ENCODE assay signal across 1 cellular context in the genomic region with DNA sequence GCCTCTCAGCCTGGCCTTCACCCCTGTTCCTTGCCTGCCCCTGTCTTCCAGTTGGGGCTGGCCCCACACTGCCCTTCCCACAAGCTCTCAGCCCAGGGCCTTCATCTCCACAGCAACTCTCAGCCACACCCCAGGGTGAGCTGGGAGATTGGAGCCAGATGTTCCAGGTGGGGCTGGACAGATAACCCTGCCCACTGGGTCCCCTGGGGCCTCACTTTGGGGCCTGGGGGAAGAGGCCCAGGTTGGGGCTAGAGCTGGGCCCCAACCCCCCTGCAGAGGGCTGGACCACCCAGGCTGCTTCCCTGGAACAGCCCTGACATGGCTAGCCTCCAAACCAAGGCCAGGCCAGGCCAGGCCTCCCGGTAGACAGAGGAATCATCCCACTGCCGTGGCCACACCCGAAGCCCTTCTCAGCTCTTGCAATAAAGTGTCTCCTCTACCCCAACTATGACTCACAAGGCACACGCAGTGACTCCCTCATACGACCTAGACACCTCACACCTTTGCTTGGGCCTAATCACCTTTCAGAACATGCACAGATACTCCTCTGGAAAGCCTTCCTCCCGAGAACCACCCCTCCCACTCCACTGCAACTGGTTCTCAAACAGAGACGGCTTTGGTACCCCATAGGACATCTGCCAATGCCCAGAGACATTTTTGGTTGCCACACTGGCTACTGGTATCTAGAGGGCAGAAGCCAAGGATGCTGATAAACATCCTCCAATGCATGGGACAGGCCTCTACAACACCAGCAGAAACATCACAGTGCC.
TF ChIP-seq lines count a peak whose summit lies in the region.

No MANE protein-coding gene starts in this region.

TF ChIP-seq in K562, 482 proteins besides CTCF, POLR2A, EP300 and RAD21 (continued from another document and continues in another):
- TF ChIP-seq, protein P1, sequence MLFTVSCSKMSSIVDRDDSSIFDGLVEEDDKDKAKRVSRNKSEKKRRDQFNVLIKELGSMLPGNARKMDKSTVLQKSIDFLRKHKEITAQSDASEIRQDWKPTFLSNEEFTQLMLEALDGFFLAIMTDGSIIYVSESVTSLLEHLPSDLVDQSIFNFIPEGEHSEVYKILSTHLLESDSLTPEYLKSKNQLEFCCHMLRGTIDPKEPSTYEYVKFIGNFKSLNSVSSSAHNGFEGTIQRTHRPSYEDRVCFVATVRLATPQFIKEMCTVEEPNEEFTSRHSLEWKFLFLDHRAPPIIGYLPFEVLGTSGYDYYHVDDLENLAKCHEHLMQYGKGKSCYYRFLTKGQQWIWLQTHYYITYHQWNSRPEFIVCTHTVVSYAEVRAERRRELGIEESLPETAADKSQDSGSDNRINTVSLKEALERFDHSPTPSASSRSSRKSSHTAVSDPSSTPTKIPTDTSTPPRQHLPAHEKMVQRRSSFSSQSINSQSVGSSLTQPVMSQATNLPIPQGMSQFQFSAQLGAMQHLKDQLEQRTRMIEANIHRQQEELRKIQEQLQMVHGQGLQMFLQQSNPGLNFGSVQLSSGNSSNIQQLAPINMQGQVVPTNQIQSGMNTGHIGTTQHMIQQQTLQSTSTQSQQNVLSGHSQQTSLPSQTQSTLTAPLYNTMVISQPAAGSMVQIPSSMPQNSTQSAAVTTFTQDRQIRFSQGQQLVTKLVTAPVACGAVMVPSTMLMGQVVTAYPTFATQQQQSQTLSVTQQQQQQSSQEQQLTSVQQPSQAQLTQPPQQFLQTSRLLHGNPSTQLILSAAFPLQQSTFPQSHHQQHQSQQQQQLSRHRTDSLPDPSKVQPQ (CRISPR knock-in tag; IDR thresholded peaks at IDR 0.05; ENCODE audit: borderline replicate concordance) = no peak
- TF ChIP-seq ZFPM2 (CRISPR knock-in tag; IDR thresholded peaks at IDR 0.05) (no peak), HNRNPH1 (optimal IDR thresholded peaks at IDR 0.05; ENCODE audit: low read depth, low read length) (no peak), SOX6 (IDR thresholded peaks at IDR 0.05) (peak; percentile 94), ARNT (IDR thresholded peaks at IDR 0.05) (peak in 1 of 2 experiments; percentile 43; a peak in 1 of 4 replicates), CBX8 (IDR thresholded peaks at IDR 0.05; ENCODE audit: borderline replicate concordance, extremely low read depth, low read depth, low read length, poor library complexity, severe bottlenecking) (no peak), ZBED1 (IDR thresholded peaks at IDR 0.05) (peak; percentile 78), SMAD2 (IDR thresholded peaks at IDR 0.05; ENCODE audit: low read depth, low read length) (no peak), FOXK1 (CRISPR knock-in tag; IDR thresholded peaks at IDR 0.05; ENCODE audit: borderline replicate concordance) (no peak), HDAC2 (IDR thresholded peaks at IDR 0.05) (peak; percentile 92), MECOM (CRISPR knock-in tag; IDR thresholded peaks at IDR 0.05) (peak; percentile 87), ZFP30 (CRISPR knock-in tag; IDR thresholded peaks at IDR 0.05; ENCODE audit: borderline replicate concordance) (no peak), NCOR1 (IDR thresholded peaks at IDR 0.05) (peak; percentile 97), RBFOX2 (IDR thresholded peaks at IDR 0.05; ENCODE audit: low read depth, low read length) (peak; percentile 59), ZNF551 (CRISPR knock-in tag; IDR thresholded peaks at IDR 0.05) (no peak), SAFB (IDR thresholded peaks at IDR 0.05; ENCODE audit: borderline replicate concordance, low read depth, low read length) (no peak), ELF1 (tag; IDR thresholded peaks at IDR 0.05) (no peak), ZNF197 (CRISPR knock-in tag; IDR thresholded peaks at IDR 0.05; ENCODE audit: low read depth) (peak; percentile 65; the same call in 1 of the 2 replicates), FIP1L1 (IDR thresholded peaks at IDR 0.05; ENCODE audit: low read depth, low read length, poor library complexity, severe bottlenecking) (no peak), ZNF311 (CRISPR knock-in tag; IDR thresholded peaks at IDR 0.05) (no peak), CREM (IDR thresholded peaks at IDR 0.05; ENCODE audit: low read depth) (peak; percentile 74), MEIS2 (IDR thresholded peaks at IDR 0.05; ENCODE audit: partially characterized antibody) (no peak), ATF1 (CRISPR knock-in tag; IDR thresholded peaks at IDR 0.05) (no peak), ATF1 (tag; IDR thresholded peaks at IDR 0.05) (peak; percentile 72), JUNB (CRISPR knock-in tag; conservative IDR thresholded peaks at IDR 0.05) (no peak), FOXP1 (CRISPR knock-in tag; IDR thresholded peaks at IDR 0.05) (no peak), MAFG (tag; conservative IDR thresholded peaks at IDR 0.05) (no peak), DPF2 (IDR thresholded peaks at IDR 0.05) (peak; percentile 94), ARHGAP35 (IDR thresholded peaks at IDR 0.05; ENCODE audit: partially characterized antibody) (no peak), RBM22 (IDR thresholded peaks at IDR 0.05; ENCODE audit: low read depth, low read length, poor library complexity, severe bottlenecking) (peak; percentile 77), GTF2A2 (tag; IDR thresholded peaks at IDR 0.05) (no peak), ZNF780A (CRISPR knock-in tag; IDR thresholded peaks at IDR 0.05) (no peak), DMBX1 (CRISPR knock-in tag; IDR thresholded peaks at IDR 0.05; ENCODE audit: borderline replicate concordance) (peak; percentile 56; the same call in 1 of the 2 replicates), MAFK (IDR thresholded peaks at IDR 0.05; ENCODE audit: low read length) (peak; percentile 28; the same call in 1 of the 2 replicates), RBM17 (IDR thresholded peaks at IDR 0.05; ENCODE audit: borderline replicate concordance, low read depth, low read length) (no peak), PHB (CRISPR knock-in tag; IDR thresholded peaks at IDR 0.05) (no peak), ETV6 (IDR thresholded peaks at IDR 0.05; ENCODE audit: borderline replicate concordance in 1 of 2, low read depth in 2 of 2, low read length in 1 of 2) (0 out of 4 replicates have a peak, but pooled peaks of 1 of the 2 experiments have one; percentile 60), ETV6 (CRISPR knock-in tag; IDR thresholded peaks at IDR 0.05; ENCODE audit: borderline replicate concordance) (no peak), IFI16 (CRISPR knock-in tag; IDR thresholded peaks at IDR 0.05) (no peak), ZBTB8A (IDR thresholded peaks at IDR 0.05; ENCODE audit: partially characterized antibody) (no peak), SRSF9 (IDR thresholded peaks at IDR 0.05; ENCODE audit: borderline replicate concordance, low read depth, low read length) (no peak), NELFE (IDR thresholded peaks at IDR 0.05; ENCODE audit: insufficient read depth, insufficient read length) (no peak), ASH1L (IDR thresholded peaks at IDR 0.05; ENCODE audit: borderline replicate concordance, low read depth, partially characterized antibody) (no peak), ZSCAN29 (IDR thresholded peaks at IDR 0.05) (no peak), BRF1 (IDR thresholded peaks at IDR 0.05; ENCODE audit: borderline replicate concordance, extremely low read depth, insufficient read length) (no peak)
- TF ChIP-seq, protein P2, sequence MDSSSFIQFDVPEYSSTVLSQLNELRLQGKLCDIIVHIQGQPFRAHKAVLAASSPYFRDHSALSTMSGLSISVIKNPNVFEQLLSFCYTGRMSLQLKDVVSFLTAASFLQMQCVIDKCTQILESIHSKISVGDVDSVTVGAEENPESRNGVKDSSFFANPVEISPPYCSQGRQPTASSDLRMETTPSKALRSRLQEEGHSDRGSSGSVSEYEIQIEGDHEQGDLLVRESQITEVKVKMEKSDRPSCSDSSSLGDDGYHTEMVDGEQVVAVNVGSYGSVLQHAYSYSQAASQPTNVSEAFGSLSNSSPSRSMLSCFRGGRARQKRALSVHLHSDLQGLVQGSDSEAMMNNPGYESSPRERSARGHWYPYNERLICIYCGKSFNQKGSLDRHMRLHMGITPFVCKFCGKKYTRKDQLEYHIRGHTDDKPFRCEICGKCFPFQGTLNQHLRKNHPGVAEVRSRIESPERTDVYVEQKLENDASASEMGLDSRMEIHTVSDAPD (CRISPR knock-in tag; IDR thresholded peaks at IDR 0.05) = 0 out of 2 replicates have a peak, but pooled peaks have one; percentile 59
- TF ChIP-seq, protein P3, sequence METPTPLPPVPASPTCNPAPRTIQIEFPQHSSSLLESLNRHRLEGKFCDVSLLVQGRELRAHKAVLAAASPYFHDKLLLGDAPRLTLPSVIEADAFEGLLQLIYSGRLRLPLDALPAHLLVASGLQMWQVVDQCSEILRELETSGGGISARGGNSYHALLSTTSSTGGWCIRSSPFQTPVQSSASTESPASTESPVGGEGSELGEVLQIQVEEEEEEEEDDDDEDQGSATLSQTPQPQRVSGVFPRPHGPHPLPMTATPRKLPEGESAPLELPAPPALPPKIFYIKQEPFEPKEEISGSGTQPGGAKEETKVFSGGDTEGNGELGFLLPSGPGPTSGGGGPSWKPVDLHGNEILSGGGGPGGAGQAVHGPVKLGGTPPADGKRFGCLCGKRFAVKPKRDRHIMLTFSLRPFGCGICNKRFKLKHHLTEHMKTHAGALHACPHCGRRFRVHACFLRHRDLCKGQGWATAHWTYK (CRISPR knock-in tag; IDR thresholded peaks at IDR 0.05) = no peak; the same call in 1 of the 2 replicates
- TF ChIP-seq, protein P4, sequence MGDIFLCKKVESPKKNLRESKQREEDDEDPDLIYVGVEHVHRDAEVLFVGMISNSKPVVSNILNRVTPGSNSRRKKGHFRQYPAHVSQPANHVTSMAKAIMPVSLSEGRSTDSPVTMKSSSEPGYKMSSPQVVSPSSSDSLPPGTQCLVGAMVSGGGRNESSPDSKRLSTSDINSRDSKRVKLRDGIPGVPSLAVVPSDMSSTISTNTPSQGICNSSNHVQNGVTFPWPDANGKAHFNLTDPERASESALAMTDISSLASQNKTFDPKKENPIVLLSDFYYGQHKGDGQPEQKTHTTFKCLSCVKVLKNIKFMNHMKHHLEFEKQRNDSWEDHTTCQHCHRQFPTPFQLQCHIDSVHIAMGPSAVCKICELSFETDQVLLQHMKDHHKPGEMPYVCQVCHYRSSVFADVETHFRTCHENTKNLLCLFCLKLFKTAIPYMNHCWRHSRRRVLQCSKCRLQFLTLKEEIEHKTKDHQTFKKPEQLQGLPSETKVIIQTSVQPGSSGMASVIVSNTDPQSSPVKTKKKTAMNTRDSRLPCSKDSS (IDR thresholded peaks at IDR 0.05; ENCODE audit: low read depth, partially characterized antibody) = no peak
- TF ChIP-seq, protein P5, sequence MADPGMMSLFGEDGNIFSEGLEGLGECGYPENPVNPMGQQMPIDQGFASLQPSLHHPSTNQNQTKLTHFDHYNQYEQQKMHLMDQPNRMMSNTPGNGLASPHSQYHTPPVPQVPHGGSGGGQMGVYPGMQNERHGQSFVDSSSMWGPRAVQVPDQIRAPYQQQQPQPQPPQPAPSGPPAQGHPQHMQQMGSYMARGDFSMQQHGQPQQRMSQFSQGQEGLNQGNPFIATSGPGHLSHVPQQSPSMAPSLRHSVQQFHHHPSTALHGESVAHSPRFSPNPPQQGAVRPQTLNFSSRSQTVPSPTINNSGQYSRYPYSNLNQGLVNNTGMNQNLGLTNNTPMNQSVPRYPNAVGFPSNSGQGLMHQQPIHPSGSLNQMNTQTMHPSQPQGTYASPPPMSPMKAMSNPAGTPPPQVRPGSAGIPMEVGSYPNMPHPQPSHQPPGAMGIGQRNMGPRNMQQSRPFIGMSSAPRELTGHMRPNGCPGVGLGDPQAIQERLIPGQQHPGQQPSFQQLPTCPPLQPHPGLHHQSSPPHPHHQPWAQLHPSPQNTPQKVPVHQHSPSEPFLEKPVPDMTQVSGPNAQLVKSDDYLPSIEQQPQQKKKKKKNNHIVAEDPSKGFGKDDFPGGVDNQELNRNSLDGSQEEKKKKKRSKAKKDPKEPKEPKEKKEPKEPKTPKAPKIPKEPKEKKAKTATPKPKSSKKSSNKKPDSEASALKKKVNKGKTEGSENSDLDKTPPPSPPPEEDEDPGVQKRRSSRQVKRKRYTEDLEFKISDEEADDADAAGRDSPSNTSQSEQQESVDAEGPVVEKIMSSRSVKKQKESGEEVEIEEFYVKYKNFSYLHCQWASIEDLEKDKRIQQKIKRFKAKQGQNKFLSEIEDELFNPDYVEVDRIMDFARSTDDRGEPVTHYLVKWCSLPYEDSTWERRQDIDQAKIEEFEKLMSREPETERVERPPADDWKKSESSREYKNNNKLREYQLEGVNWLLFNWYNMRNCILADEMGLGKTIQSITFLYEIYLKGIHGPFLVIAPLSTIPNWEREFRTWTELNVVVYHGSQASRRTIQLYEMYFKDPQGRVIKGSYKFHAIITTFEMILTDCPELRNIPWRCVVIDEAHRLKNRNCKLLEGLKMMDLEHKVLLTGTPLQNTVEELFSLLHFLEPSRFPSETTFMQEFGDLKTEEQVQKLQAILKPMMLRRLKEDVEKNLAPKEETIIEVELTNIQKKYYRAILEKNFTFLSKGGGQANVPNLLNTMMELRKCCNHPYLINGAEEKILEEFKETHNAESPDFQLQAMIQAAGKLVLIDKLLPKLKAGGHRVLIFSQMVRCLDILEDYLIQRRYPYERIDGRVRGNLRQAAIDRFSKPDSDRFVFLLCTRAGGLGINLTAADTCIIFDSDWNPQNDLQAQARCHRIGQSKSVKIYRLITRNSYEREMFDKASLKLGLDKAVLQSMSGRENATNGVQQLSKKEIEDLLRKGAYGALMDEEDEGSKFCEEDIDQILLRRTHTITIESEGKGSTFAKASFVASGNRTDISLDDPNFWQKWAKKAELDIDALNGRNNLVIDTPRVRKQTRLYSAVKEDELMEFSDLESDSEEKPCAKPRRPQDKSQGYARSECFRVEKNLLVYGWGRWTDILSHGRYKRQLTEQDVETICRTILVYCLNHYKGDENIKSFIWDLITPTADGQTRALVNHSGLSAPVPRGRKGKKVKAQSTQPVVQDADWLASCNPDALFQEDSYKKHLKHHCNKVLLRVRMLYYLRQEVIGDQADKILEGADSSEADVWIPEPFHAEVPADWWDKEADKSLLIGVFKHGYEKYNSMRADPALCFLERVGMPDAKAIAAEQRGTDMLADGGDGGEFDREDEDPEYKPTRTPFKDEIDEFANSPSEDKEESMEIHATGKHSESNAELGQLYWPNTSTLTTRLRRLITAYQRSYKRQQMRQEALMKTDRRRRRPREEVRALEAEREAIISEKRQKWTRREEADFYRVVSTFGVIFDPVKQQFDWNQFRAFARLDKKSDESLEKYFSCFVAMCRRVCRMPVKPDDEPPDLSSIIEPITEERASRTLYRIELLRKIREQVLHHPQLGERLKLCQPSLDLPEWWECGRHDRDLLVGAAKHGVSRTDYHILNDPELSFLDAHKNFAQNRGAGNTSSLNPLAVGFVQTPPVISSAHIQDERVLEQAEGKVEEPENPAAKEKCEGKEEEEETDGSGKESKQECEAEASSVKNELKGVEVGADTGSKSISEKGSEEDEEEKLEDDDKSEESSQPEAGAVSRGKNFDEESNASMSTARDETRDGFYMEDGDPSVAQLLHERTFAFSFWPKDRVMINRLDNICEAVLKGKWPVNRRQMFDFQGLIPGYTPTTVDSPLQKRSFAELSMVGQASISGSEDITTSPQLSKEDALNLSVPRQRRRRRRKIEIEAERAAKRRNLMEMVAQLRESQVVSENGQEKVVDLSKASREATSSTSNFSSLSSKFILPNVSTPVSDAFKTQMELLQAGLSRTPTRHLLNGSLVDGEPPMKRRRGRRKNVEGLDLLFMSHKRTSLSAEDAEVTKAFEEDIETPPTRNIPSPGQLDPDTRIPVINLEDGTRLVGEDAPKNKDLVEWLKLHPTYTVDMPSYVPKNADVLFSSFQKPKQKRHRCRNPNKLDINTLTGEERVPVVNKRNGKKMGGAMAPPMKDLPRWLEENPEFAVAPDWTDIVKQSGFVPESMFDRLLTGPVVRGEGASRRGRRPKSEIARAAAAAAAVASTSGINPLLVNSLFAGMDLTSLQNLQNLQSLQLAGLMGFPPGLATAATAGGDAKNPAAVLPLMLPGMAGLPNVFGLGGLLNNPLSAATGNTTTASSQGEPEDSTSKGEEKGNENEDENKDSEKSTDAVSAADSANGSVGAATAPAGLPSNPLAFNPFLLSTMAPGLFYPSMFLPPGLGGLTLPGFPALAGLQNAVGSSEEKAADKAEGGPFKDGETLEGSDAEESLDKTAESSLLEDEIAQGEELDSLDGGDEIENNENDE (IDR thresholded peaks at IDR 0.05; ENCODE audit: low read depth, low read length) = no peak
